Comparison of ENCODE assay signal across 1 cellular context in genomic region chr19:18233224-18233825, GRCh38.
A peak's percentile ranks its signal among the peaks of the same experiment; 100 is the strongest.
TF ChIP-seq lines count a peak whose summit lies in the region.

No MANE protein-coding gene starts in this region.

TF ChIP-seq in SK-N-SH, 30 proteins besides CTCF, POLR2A, EP300 and RAD21:
- no peak for TF ChIP-seq TEAD4 (IDR thresholded peaks at IDR 0.05; ENCODE audit: borderline replicate concordance, insufficient read depth)
- no peak for TF ChIP-seq ELF1 (IDR thresholded peaks at IDR 0.05)
- no peak for TF ChIP-seq USF1 (IDR thresholded peaks at IDR 0.05; ENCODE audit: borderline replicate concordance, low read depth)
- TF ChIP-seq YY1 (IDR thresholded peaks at IDR 0.05; ENCODE audit: low read depth), result no peak
- no peak for TF ChIP-seq TCF12 (IDR thresholded peaks at IDR 0.05)
- TF ChIP-seq FOXJ3 (CRISPR knock-in tag; IDR thresholded peaks at IDR 0.05), result no peak
- no peak for TF ChIP-seq FOXM1 (IDR thresholded peaks at IDR 0.05; ENCODE audit: low read depth)
- TF ChIP-seq GATA2 (CRISPR knock-in tag; IDR thresholded peaks at IDR 0.05), result no peak
- TF ChIP-seq REST (IDR thresholded peaks at IDR 0.05; ENCODE audit: low read depth, low read length), result peak; percentile 98
- TF ChIP-seq POLR2AphosphoS5 (IDR thresholded peaks at IDR 0.05; ENCODE audit: low read depth, low read length), result no peak
- TF ChIP-seq MXI1 (IDR thresholded peaks at IDR 0.05; ENCODE audit: low read depth, low read length), result no peak
- no peak for TF ChIP-seq IRF3 (IDR thresholded peaks at IDR 0.05; ENCODE audit: low read depth, low read length)
- TF ChIP-seq TAF1 (IDR thresholded peaks at IDR 0.05; ENCODE audit: borderline replicate concordance, low read depth, low read length), result no peak
- TF ChIP-seq MAX (IDR thresholded peaks at IDR 0.05; ENCODE audit: low read depth), result 0 out of 2 replicates have a peak, but pooled peaks have one; percentile 23
- TF ChIP-seq RXRA (IDR thresholded peaks at IDR 0.05; ENCODE audit: borderline replicate concordance, low read depth), result no peak
- TF ChIP-seq NFIC (IDR thresholded peaks at IDR 0.05; ENCODE audit: borderline replicate concordance), result no peak
- no peak for TF ChIP-seq JUND (IDR thresholded peaks at IDR 0.05)
- no peak for TF ChIP-seq SMC3 (IDR thresholded peaks at IDR 0.05; ENCODE audit: low read depth, low read length)
- TF ChIP-seq NRF1 (IDR thresholded peaks at IDR 0.05; ENCODE audit: low read depth, low read length), result no peak
- TF ChIP-seq SIN3A (IDR thresholded peaks at IDR 0.05; ENCODE audit: borderline replicate concordance, low read depth, low read length), result peak; percentile 83; the same call in 1 of the 2 replicates
